Comparison of ENCODE assay signal across 28 cellular contexts in the genomic region with DNA sequence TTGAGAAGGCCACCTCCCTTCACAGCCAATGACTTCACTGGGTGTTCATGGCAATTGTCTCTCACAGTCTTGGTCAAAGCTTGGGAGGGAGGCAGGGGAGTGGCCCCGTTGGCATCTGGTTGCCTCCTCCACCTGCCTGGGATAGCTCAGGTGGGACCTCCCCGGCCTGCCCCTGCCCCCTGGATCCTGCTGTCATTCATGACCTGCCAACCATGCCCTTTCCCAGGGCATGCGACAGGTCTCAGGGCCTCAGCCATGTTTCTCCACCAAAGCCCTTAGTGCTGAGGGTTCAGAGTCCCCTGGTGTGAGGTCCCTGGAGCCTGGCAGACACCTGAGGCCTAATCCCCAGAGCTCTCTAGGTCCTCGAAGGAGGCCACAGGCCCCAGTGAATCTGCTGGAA. TPM values are rescaled to one million over a fixed set of nuclear protein-coding genes. Genes with fewer than 3 reads are reported as not detected.
DNase-seq lines count a peak whose midpoint lies in the region; ATAC-seq and TF ChIP-seq lines count a peak whose summit lies in the region.
"Had no signal": no experiment of that assay in that cellular context is flagged by ENCODE, and none has a peak within 500 bp of the region (broad histone marks: within the 10 kb centered on the region; RNA-seq: fewer than 3 reads in every experiment).

No MANE protein-coding gene starts in this region.

- TF ChIP-seq POLR2A in IMR-90 (IDR thresholded peaks at IDR 0.05; ENCODE audit: low read depth, low read length): no peak

- no TSS peak for BruUV-seq in IMR-90 (replicated peaks; lab: Mats Ljungman, UMichigan)

- peaks cover 0 to 9% of the 10 kb centered on the region in 2 experiments; a peak in 1 of 4 replicates for H3K79me1 ChIP-seq in IMR-90 (ENCODE audit: low read depth in 1 of 2, low read length in 2 of 2)

- ATAC-seq in IMR-90 (ENCODE audit: low read depth): no peak
- ATAC-seq in activated CD4-positive, alpha-beta T cell treated with anti-CD3 and anti-CD28 coated beads for 36 hours: no peak
- ATAC-seq: activated CD8-positive, alpha-beta memory T cell treated with anti-CD3 and anti-CD28 coated beads, Interleukin-2, amount 10 ng/mL, durations not matched to agents 7 days and 5 days; activated T-cell treated with anti-CD3 and anti-CD28 coated beads, Interleukin-2, amount 50 U/mL, for 4 hours; PC-3; stimulated activated naive B cell treated with anti-CD40 and anti-IgM and Interleukin-4, amounts not matched to agents 10 μg/mL and 1 μg/mL and 100 μg/mL, for 72 hours had no signal

- H3K36me3 Mint-ChIP-seq in activated CD4-positive, alpha-beta T cell treated with anti-CD3 and anti-CD28 coated beads for 36 hours (ENCODE audit: low read depth): no peaks in the 10 kb centered on the region
- H3K36me3 Mint-ChIP-seq: activated CD8-positive, alpha-beta memory T cell treated with anti-CD3 and anti-CD28 coated beads, Interleukin-2, amount 10 ng/mL, durations not matched to agents 7 days and 5 days; immature natural killer cell; stimulated activated naive B cell treated with anti-CD40 and anti-IgM and Interleukin-4, amounts not matched to agents 10 μg/mL and 1 μg/mL and 100 μg/mL, for 72 hours had no signal

- H3K18ac ChIP-seq in IMR-90 (ENCODE audit: low read depth, low read length): no peak overlapping the region

- H3K4me2 ChIP-seq in IMR-90 (ENCODE audit: low read depth, low read length) (no peak overlapping the region), osteoblast (ENCODE audit: insufficient read depth, low read length) (no peak overlapping the region)
- H3K4me2 ChIP-seq: KMS-11, SK-N-SH had no signal

- peaks cover 5% of the 10 kb centered on the region for H3K4me1 Mint-ChIP-seq in activated CD4-positive, alpha-beta T cell treated with anti-CD3 and anti-CD28 coated beads for 36 hours

- H3K27me3 Mint-ChIP-seq in activated CD4-positive, alpha-beta T cell treated with anti-CD3 and anti-CD28 coated beads for 36 hours: peaks cover 27% of the 10 kb centered on the region
- H3K27me3 Mint-ChIP-seq: progenitor cell of endocrine pancreas had no signal

- H2AK9ac ChIP-seq in IMR-90 (replicated peaks; ENCODE audit: low read depth, low read length, poor library complexity): no peak overlapping the region

- H4K20me1 ChIP-seq in IMR-90 (ENCODE audit: insufficient read depth, low read length) (peaks cover 17% of the 10 kb centered on the region), osteoblast (ENCODE audit: insufficient read depth, low read length) (no peaks in the 10 kb centered on the region)

- H3K36me3 ChIP-seq in IMR-90 (ENCODE audit: control insufficient read depth, insufficient read depth, low read length) (peaks cover 3% of the 10 kb centered on the region; the same call in 1 of the 2 replicates), osteoblast (ENCODE audit: insufficient read depth, low read length) (no peaks in the 10 kb centered on the region), stomach smooth muscle (ENCODE audit: control insufficient read depth in 2 of 2, insufficient read depth in 2 of 2, low read length in 2 of 2) (peaks cover 0 to 3% of the 10 kb centered on the region in 2 donors)
- H3K36me3 ChIP-seq: BE2C, MG63 had no signal

- no peak overlapping the region for H4K8ac ChIP-seq in IMR-90 (ENCODE audit: low read depth in 2 of 2, low read length in 2 of 2)

- H4K91ac ChIP-seq in IMR-90 (ENCODE audit: insufficient read depth, low read depth, low read length): no peak overlapping the region

- H2BK15ac ChIP-seq in IMR-90 (ENCODE audit: low read depth, low read length): no peak overlapping the region

- intact Hi-C loops in IMR-90 (cut with micrococcal nuclease): no loop called here
- intact Hi-C loops in activated CD4-positive, alpha-beta T cell treated with anti-CD3 and anti-CD28 coated beads for 36 hours (cut with DNase I, micrococcal nuclease): no loop called here

- in situ Hi-C loops in IMR-90 (cut with MboI; ENCODE audit: low sequenced_read_pairs): no loop called here

- H3K9me1 ChIP-seq in IMR-90 (ENCODE audit: insufficient read depth, low read length): no peaks in the 10 kb centered on the region; the same call in 1 of the 2 replicates

- H3K4me3 ChIP-seq in IMR-90 (ENCODE audit: insufficient read depth, low read depth, low read length) (no peak overlapping the region), osteoblast (ENCODE audit: insufficient read depth, low read length) (no peak overlapping the region), stomach smooth muscle (ENCODE audit: low read length in 2 of 2) (peak overlapping the region in 1 of 2 donors; percentile 8)
- H3K4me3 ChIP-seq: HAP-1, MG63, testis had no signal

- H3K23ac ChIP-seq in IMR-90 (ENCODE audit: low read depth, low read length): no peak overlapping the region

- H2AK5ac ChIP-seq in IMR-90 (ENCODE audit: low read depth, low read length): no peak overlapping the region

- H3K27me3 ChIP-seq in IMR-90 (ENCODE audit: control insufficient read depth, insufficient read depth, low read length) (peaks cover 10% of the 10 kb centered on the region), osteoblast (ENCODE audit: insufficient read depth, low read length) (peaks cover 59% of the 10 kb centered on the region), stomach smooth muscle (ENCODE audit: control insufficient read depth in 1 of 2, insufficient read depth in 2 of 2, low read length in 2 of 2) (no peaks in the 10 kb centered on the region)
- H3K27me3 ChIP-seq: BE2C, MG63, testis had no signal

- no peak overlapping the region for H3K14ac ChIP-seq in IMR-90 (replicated peaks; ENCODE audit: low read depth, low read length)

- H3K9ac ChIP-seq in IMR-90 (ENCODE audit: low read depth, low read length) (no peak overlapping the region), stomach smooth muscle (ENCODE audit: low read length in 2 of 2) (peak overlapping the region in 1 of 2 donors; percentile 21)
- H3K9ac ChIP-seq: KMS-11, SK-N-SH had no signal

- POLR2A ChIA-PET in IMR-90 (lab: Charles Lee; ENCODE audit: unreplicated experiment): no interaction called here
- POLR2A ChIA-PET in activated CD4-positive, alpha-beta T cell treated with anti-CD3 and anti-CD28 coated beads for 36 hours (lab: Charles Lee): no interaction called here

- 83% methylated on average over 2 of the region's 4 CpGs; no CpG with 5 or more reads in 1 of the 2 experiments for WGBS in IMR-90 (ENCODE audit: extremely low coverage in 2 of 2, insufficient read length in 1 of 2), 2 experiments

- no peaks in the 10 kb centered on the region; the same call in 1 of the 2 replicates for H3K4me1 ChIP-seq in IMR-90 (ENCODE audit: control insufficient read depth, insufficient read depth, low read length)
- H3K4me1 ChIP-seq in osteoblast (ENCODE audit: insufficient read depth, low read length): peaks cover 5% of the 10 kb centered on the region
- H3K4me1 ChIP-seq in stomach smooth muscle (ENCODE audit: control insufficient read depth, insufficient read depth, low read length): peaks cover 59% of the 10 kb centered on the region
- H3K4me1 ChIP-seq: BE2C had no signal

- no peak for TF ChIP-seq CTCF in IMR-90 (conservative IDR thresholded peaks at IDR 0.05; ENCODE audit: low read depth, low read length)
- no peak for TF ChIP-seq CTCF in osteoblast (IDR thresholded peaks at IDR 0.05; ENCODE audit: extremely low read depth, low read depth, low read length)

- H2BK20ac ChIP-seq in IMR-90 (ENCODE audit: low read depth, low read length): no peak overlapping the region

- H2AFZ ChIP-seq in IMR-90 (replicated peaks; ENCODE audit: low read length, poor library complexity) (peak overlapping the region; percentile 16), osteoblast (ENCODE audit: low read length) (no peak overlapping the region)

- no peaks in the 10 kb centered on the region for H3K79me2 ChIP-seq in osteoblast (ENCODE audit: insufficient read depth, low read length)

- dilution Hi-C loops in IMR-90 (cut with HindIII; ENCODE audit: low sequenced_read_pairs, unreplicated experiment): no loop called here

- no peaks in the 10 kb centered on the region for H3K9me3 Mint-ChIP-seq in activated CD4-positive, alpha-beta T cell treated with anti-CD3 and anti-CD28 coated beads for 36 hours (ENCODE audit: low read depth)
- H3K9me3 Mint-ChIP-seq: activated T-cell treated with anti-CD3 and anti-CD28 coated beads, Interleukin-2, amount 50 U/mL, for 4 hours; CD8-positive, alpha-beta memory T cell; immature natural killer cell; stimulated activated naive B cell treated with anti-CD40 and anti-IgM and Interleukin-4, amounts not matched to agents 10 μg/mL and 1 μg/mL and 100 μg/mL, for 72 hours; T-helper 1 cell treated with Interleukin-12 subunit alpha and Interleukin-12 subunit beta and Interleukin-4 antibody, amounts not matched to agents 30 μg/mL and 1 μg/mL, for 36 hours had no signal

- no peak overlapping the region for H2BK5ac ChIP-seq in IMR-90 (ENCODE audit: low read depth, low read length, poor library complexity, severe bottlenecking)

- H3K4me3 Mint-ChIP-seq in activated CD4-positive, alpha-beta T cell treated with anti-CD3 and anti-CD28 coated beads for 36 hours: no peak overlapping the region
- H3K4me3 Mint-ChIP-seq: activated CD8-positive, alpha-beta memory T cell treated with anti-CD3 and anti-CD28 coated beads, Interleukin-2, amount 10 ng/mL, durations not matched to agents 7 days and 5 days; activated T-cell treated with anti-CD3 and anti-CD28 coated beads, Interleukin-2, amount 50 U/mL, for 4 hours; immature natural killer cell; stimulated activated naive B cell treated with anti-CD40 and anti-IgM and Interleukin-4, amounts not matched to agents 10 μg/mL and 1 μg/mL and 100 μg/mL, for 72 hours; T-helper 1 cell treated with Interleukin-12 subunit alpha and Interleukin-12 subunit beta and Interleukin-4 antibody, amounts not matched to agents 30 μg/mL and 1 μg/mL, for 36 hours had no signal

- no peak overlapping the region for H2BK120ac ChIP-seq in IMR-90 (ENCODE audit: low read depth, low read length)

- H3K27ac ChIP-seq in IMR-90 (ENCODE audit: insufficient read depth, low read length): no peak overlapping the region
- H3K27ac ChIP-seq in cingulate gyrus (ENCODE audit: low read depth, low read length): peak overlapping the region; percentile 6
- no peak overlapping the region for H3K27ac ChIP-seq in osteoblast (ENCODE audit: low read depth, low read length)
- H3K27ac ChIP-seq in stomach smooth muscle (ENCODE audit: low read length): peak overlapping the region; percentile 73
- H3K27ac ChIP-seq: HL-60, KMS-11 had no signal

- DNase-seq in IMR-90 (no peak), osteoblast (ENCODE audit: insufficient read length, low spot score, missing footprints) (peak; percentile 63), HuH-7.5 (ENCODE audit: low spot score) (no peak), dedifferentiated amniotic fluid mesenchymal stem cell (ENCODE audit: extremely low spot score) (no peak)
- DNase-seq in activated CD4-positive, alpha-beta T cell treated with anti-CD3 and anti-CD28 coated beads for 36 hours: no peak
- DNase-seq: activated CD4-positive, alpha-beta T cell treated with anti-CD3 and anti-CD28 coated beads, Interleukin-2, amount 50 U/mL, for 4 hours; activated CD4-positive, CD25-positive, alpha-beta regulatory T cell; activated CD8-positive, alpha-beta memory T cell treated with anti-CD3 and anti-CD28 coated beads, Interleukin-2, amount 10 ng/mL, durations not matched to agents 7 days and 5 days; activated gamma-delta T cell treated with Interleukin-2 at 50 U/mL for 16 hours; activated T-cell treated with anti-CD3 and anti-CD28 coated beads, Interleukin-2, amount 50 U/mL, for 4 hours; BE2C; CD8-positive, alpha-beta memory T cell; immature natural killer cell; MG63; NCI-H1105; NCI-H187 treated with DMSO at 0.1 percent for 48 hours; NCI-H526; PC-3; SK-N-SH; stimulated activated naive B cell treated with anti-CD40 and anti-IgM and Interleukin-4, amounts not matched to agents 10 μg/mL and 1 μg/mL and 100 μg/mL, for 72 hours; testis had no signal

- H3K27ac Mint-ChIP-seq in activated CD4-positive, alpha-beta T cell treated with anti-CD3 and anti-CD28 coated beads for 36 hours: no peak overlapping the region
- H3K27ac Mint-ChIP-seq: activated CD8-positive, alpha-beta memory T cell treated with anti-CD3 and anti-CD28 coated beads, Interleukin-2, amount 10 ng/mL, durations not matched to agents 7 days and 5 days; CD8-positive, alpha-beta memory T cell; immature natural killer cell; progenitor cell of endocrine pancreas; stimulated activated naive B cell treated with anti-CD40 and anti-IgM and Interleukin-4, amounts not matched to agents 10 μg/mL and 1 μg/mL and 100 μg/mL, for 72 hours; T-helper 1 cell treated with Interleukin-12 subunit alpha and Interleukin-12 subunit beta and Interleukin-4 antibody, amounts not matched to agents 30 μg/mL and 1 μg/mL, for 36 hours had no signal

- H3K9me3 ChIP-seq in IMR-90 (ENCODE audit: control insufficient read depth, insufficient read depth, low read length) (no peaks in the 10 kb centered on the region), osteoblast (ENCODE audit: low read depth, low read length) (no peaks in the 10 kb centered on the region), stomach smooth muscle (ENCODE audit: control insufficient read depth in 2 of 2, low read length in 2 of 2) (no peaks in the 10 kb centered on the region)
- H3K9me3 ChIP-seq: BE2C, HAP-1, MG63, SK-N-SH, testis had no signal

- no peak for TF ChIP-seq RAD21 in IMR-90 (IDR thresholded peaks at IDR 0.05; ENCODE audit: low read length)

- CTCF ChIA-PET in IMR-90 (lab: Yijun Ruan, JAX): interaction anchor here (1.0 to 1.4 kb wide), 3 partner anchors 27 to 36 kb away, joined by 3 to 5 read pairs (median 4); no protein-coding TSS in a partner anchor
- CTCF ChIA-PET in activated CD4-positive, alpha-beta T cell treated with anti-CD3 and anti-CD28 coated beads for 36 hours (lab: Charles Lee): interaction anchor here (0.6 kb wide), 1 partner anchor 203 kb away, joined by 3 read pairs; no protein-coding TSS in a partner anchor

- H3K4ac ChIP-seq in IMR-90 (ENCODE audit: low read depth, low read length): no peak overlapping the region

- no peak overlapping the region for H3K56ac ChIP-seq in IMR-90 (ENCODE audit: extremely low read depth, insufficient read depth, low read length)

- H4K5ac ChIP-seq in IMR-90 (ENCODE audit: low read depth, low read length): no peak overlapping the region

RNA-seq across cellular contexts. Expression of a gene that starts 5.5 kb away (rescaled TPM):
- 5.6 and 6.1 TPM in 2 replicates for total RNA-seq in IMR-90 (2012; rRNA removed)
- polyA plus RNA-seq in IMR-90 (2012; rRNA removed): 17.2 and 20.4 TPM in 2 replicates
- polyA plus RNA-seq in IMR-90 (2012; cell fraction: cytosol; rRNA removed): 12.2 and 16.5 TPM in 2 replicates
- 27.8 and 42.5 TPM in 2 replicates for polyA plus RNA-seq in IMR-90 (2012; cell fraction: nucleus; rRNA removed; ENCODE audit: low replicate concordance)
- 49.2 and 60.8 TPM in 2 replicates for total RNA-seq in osteoblast
- under 1 TPM; 0.02 to 0.28 TPM for total RNA-seq in activated CD4-positive, alpha-beta T cell treated with anti-CD3 and anti-CD28 coated beads for 36 hours

Comparison
In these comparisons a context has a peak if more than half of its experiments do, and no peak if none do; other contexts are left out.
1. H3K27ac ChIP-seq: peak in cingulate gyrus (single experiment) and stomach smooth muscle (single experiment); none in IMR-90 (single experiment) and osteoblast (single experiment).